Comparison of ENCODE assay signal across 12 cellular contexts in the genomic region with DNA sequence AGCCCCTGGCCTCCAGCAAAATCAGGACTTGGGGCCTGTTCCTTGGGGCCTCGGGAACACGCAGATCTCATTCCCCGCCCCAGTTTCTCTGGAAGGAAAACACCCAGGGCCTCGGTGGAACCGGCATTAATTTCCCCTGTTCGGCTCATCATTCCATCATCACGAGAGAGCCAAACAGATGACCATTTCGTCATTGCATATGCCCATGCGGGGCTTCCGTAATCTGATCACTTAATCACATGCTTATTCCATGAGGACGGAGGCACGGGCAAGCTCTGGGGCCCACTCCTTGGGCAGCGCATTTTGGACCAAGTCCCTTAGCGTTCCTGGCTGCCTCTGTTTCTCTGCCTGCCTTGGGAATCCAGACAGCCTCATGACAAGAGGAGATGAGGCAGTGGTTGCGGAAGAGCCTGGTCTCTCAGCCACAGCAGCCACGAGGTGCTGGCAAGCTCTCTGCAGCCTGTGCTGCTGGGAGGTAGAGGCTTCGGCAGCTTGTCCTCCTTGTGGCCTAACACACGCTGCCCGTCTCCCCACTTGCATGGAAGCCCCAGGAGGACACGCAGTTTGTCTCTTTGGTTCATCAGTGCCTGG.
A peak's percentile ranks its signal among the peaks of the same experiment; 100 is the strongest.
DNase-seq lines count a peak whose midpoint lies in the region; ATAC-seq, FAIRE-seq and TF ChIP-seq lines count a peak whose summit lies in the region.
"Had no signal": no experiment of that assay in that cellular context is flagged by ENCODE, and none has a peak within 500 bp of the region (broad histone marks: within the 10 kb centered on the region; RNA-seq: fewer than 3 reads in every experiment).

No MANE protein-coding gene starts in this region.

- no peaks in the 10 kb centered on the region for H3K23me2 ChIP-seq in H1 (ENCODE audit: low read depth, low read length)

- peaks cover 0 to 4% (median 0%) of the 10 kb centered on the region in 4 experiments; a peak in 3 of 7 replicates for H3K27me3 ChIP-seq in H1 (replicated peaks in 1 of 4; ENCODE audit: control insufficient read depth in 3 of 4, extremely low read depth in 1 of 4, insufficient read depth in 3 of 4, low read length in 3 of 4)
- H3K27me3 ChIP-seq in suprapubic skin, result no peaks in the 10 kb centered on the region
- no peaks in the 10 kb centered on the region for H3K27me3 ChIP-seq in stomach

- no peak for TF ChIP-seq EP300 in H1 (IDR thresholded peaks at IDR 0.05; ENCODE audit: borderline replicate concordance in 1 of 2, low read depth in 2 of 2, low read length in 2 of 2)
- no peak for TF ChIP-seq EP300 in suprapubic skin (IDR thresholded peaks at IDR 0.05)
- TF ChIP-seq EP300 in stomach (IDR thresholded peaks at IDR 0.05), result no peak

- no peak overlapping the region; the same call in 1 of the 2 replicates for H2BK20ac ChIP-seq in H1 (ENCODE audit: low read length)

- H3K4me2 ChIP-seq in H1 (ENCODE audit: insufficient read depth in 1 of 2, low read depth in 2 of 2, low read length in 2 of 2), result no peak overlapping the region

- H3K4me1 ChIP-seq in H1 (replicated peaks in 1 of 4; ENCODE audit: control insufficient read depth in 3 of 4, insufficient read depth in 4 of 4, low read length in 3 of 4) (peaks cover 0 to 7% (median 0%) of the 10 kb centered on the region in 4 experiments; a peak in 3 of 7 replicates), suprapubic skin (peaks cover 5% of the 10 kb centered on the region), stomach (peaks cover 0 to 3% (median under 1%) of the 10 kb centered on the region in 4 donors)

- intact Hi-C loops in lower leg skin (cut with DNase I; ENCODE audit: low total_unique reads), result no loop called here
- intact Hi-C loops in stomach (cut with DNase I; ENCODE audit: low total_unique reads), result no loop called here

- H3K79me2 ChIP-seq in H1 (ENCODE audit: control insufficient read depth in 1 of 2, insufficient read depth in 2 of 2, low read length in 2 of 2), result no peaks in the 10 kb centered on the region

- TF ChIP-seq POLR2A in H1 (IDR thresholded peaks at IDR 0.05; ENCODE audit: control extremely low read depth in 1 of 2, low read depth in 2 of 2, low read length in 2 of 2), result no peak
- TF ChIP-seq POLR2A in lower leg skin (IDR thresholded peaks at IDR 0.05), result no peak
- no peak for TF ChIP-seq POLR2A in suprapubic skin (IDR thresholded peaks at IDR 0.05)
- no peak for TF ChIP-seq POLR2A in stomach (IDR thresholded peaks at IDR 0.05)

- H2BK120ac ChIP-seq in H1 (replicated peaks; ENCODE audit: low read depth, low read length), result no peak overlapping the region

- no peaks in the 10 kb centered on the region for H3K79me1 ChIP-seq in H1 (ENCODE audit: low read depth, low read length)

- no peak overlapping the region for H2AK5ac ChIP-seq in H1 (ENCODE audit: low read depth, low read length)

- no peak overlapping the region for H2BK5ac ChIP-seq in H1 (ENCODE audit: low read depth, low read length)

- TF ChIP-seq CTCF in H1 (IDR thresholded peaks at IDR 0.05; ENCODE audit: control extremely low read depth in 1 of 3, insufficient read depth in 1 of 3, low read depth in 1 of 3, low read length in 3 of 3) (no peak), lower leg skin (IDR thresholded peaks at IDR 0.05) (no peak), suprapubic skin (IDR thresholded peaks at IDR 0.05) (no peak), stomach (IDR thresholded peaks at IDR 0.05) (no peak)

- H4K5ac ChIP-seq in H1 (ENCODE audit: insufficient read length, low read depth, low read length), result no peak overlapping the region

- no peak overlapping the region for H3K23ac ChIP-seq in H1 (ENCODE audit: insufficient read length)

- CTCF ChIA-PET in H1 (lab: Charles Lee; ENCODE audit: partially characterized antibody), result interaction anchor here (0.6 to 1.0 kb wide), 3 partner anchors 34 to 97 kb away, joined by 3 to 5 read pairs (median 3); no protein-coding TSS in a partner anchor

- no peak overlapping the region for H4K91ac ChIP-seq in H1 (replicated peaks; ENCODE audit: insufficient read length, low read length)

- H2BK12ac ChIP-seq in H1 (ENCODE audit: low read depth, low read length), result peak overlapping the region; percentile 53; the same call in 1 of the 2 replicates

- ATAC-seq in GM18519 (IDR thresholded peaks at IDR 0.05; ENCODE audit: low FRiP score, unreplicated experiment), result no peak

- TF ChIP-seq RAD21 in H1 (IDR thresholded peaks at IDR 0.05 in 1 of 2, conservative IDR thresholded peaks at IDR 0.05 in 1 of 2; ENCODE audit: low read depth in 2 of 2, low read length in 2 of 2), result no peak

- POLR2A ChIA-PET in H1 (lab: Charles Lee; ENCODE audit: partially characterized antibody), result interaction anchor here (2.6 kb wide), 1 partner anchor 20 kb away, joined by 6 read pairs; no protein-coding TSS in a partner anchor

- H3K18ac ChIP-seq in H1 (ENCODE audit: extremely low read depth, low read length), result peak overlapping the region; percentile 11; the same call in 1 of the 2 replicates

- H3K27ac ChIP-seq in H1 (ENCODE audit: low read depth, low read length) (no peak overlapping the region), suprapubic skin (peak overlapping the region; percentile 74), stomach (peak overlapping the region in 2 of 5 donors; percentile 20 to 57)
- H3K27ac ChIP-seq: 22Rv1 had no signal

- H3K4me3 ChIP-seq in H1 (ENCODE audit: extremely low read depth in 1 of 4, insufficient read depth in 2 of 4, low read depth in 3 of 4, low read length in 4 of 4) (no peak overlapping the region), lower leg skin (ENCODE audit: low read depth, poor library complexity, severe bottlenecking) (no peak overlapping the region), suprapubic skin (no peak overlapping the region), stomach (no peak overlapping the region)

- H3K9ac ChIP-seq in H1 (replicated peaks in 1 of 4; ENCODE audit: extremely low read depth in 1 of 4, low read depth in 3 of 4, low read length in 3 of 4), result no peak overlapping the region

- H4K20me1 ChIP-seq in H1 (replicated peaks in 1 of 2; ENCODE audit: control insufficient read depth in 1 of 2, insufficient read depth in 2 of 2, low read length in 2 of 2), result no peaks in the 10 kb centered on the region

- no peak overlapping the region for H3K56ac ChIP-seq in H1 (replicated peaks; ENCODE audit: insufficient read length, low read depth, low read length)

- no peak for FAIRE-seq in H1 (lab: Jason Lieb, UNC)

- WGBS in H1 (ENCODE audit: extremely low coverage in 1 of 2, insufficient coverage in 1 of 2, insufficient read length in 1 of 2, insufficient replicate concordance in 2 of 2, low coverage in 1 of 2, low lambda C conversion rate in 2 of 2, missing lambda C conversion rate in 1 of 2), 2 experiments, result 79% methylated on average over 20 of the region's 20 CpGs; no CpG with 5 or more reads in 1 of the 2 experiments
- 64% methylated on average over 20 of the region's 20 CpGs for WGBS in lower leg skin, 2 donors
- WGBS in suprapubic skin, result 64% methylated on average over 20 of the region's 20 CpGs
- 71 to 82% (median 77%) methylated on average over 19 to 20 of the region's 20 CpGs for WGBS in stomach, 5 donors

- H2BK15ac ChIP-seq in H1 (ENCODE audit: low read length), result peak overlapping the region; percentile 97; the same call in 1 of the 2 replicates

- DNase-seq in DMS 273 (lab: John Stamatoyannopoulos, UW; ENCODE audit: unreplicated experiment) (peak; percentile 29), DMS 273 treated with DMSO at 0.1 percent for 48 hours (lab: John Stamatoyannopoulos, UW) (no peak), H1 (ENCODE audit: low read depth in 1 of 2, low spot score in 2 of 2) (no peak), lower leg skin (ENCODE audit: low spot score in 2 of 2) (peak; percentile 42 to 94), suprapubic skin (ENCODE audit: low spot score in 2 of 2) (peak in 1 of 2 donors; percentile 87), NCI-H524 treated with DMSO at 0.1 percent for 48 hours (lab: John Stamatoyannopoulos, UW) (no peak), stomach (no peak)
- DNase-seq: DND-41, KBM-7, NCI-H2171 had no signal

- no peak overlapping the region for H3K14ac ChIP-seq in H1 (ENCODE audit: insufficient read length)

- H3K9me3 ChIP-seq in H1 (ENCODE audit: insufficient read depth in 2 of 2, low read depth in 1 of 2, low read length in 1 of 2) (no peaks in the 10 kb centered on the region), suprapubic skin (no peaks in the 10 kb centered on the region), stomach (no peaks in the 10 kb centered on the region)

- no peak overlapping the region for H3K4ac ChIP-seq in H1 (replicated peaks; ENCODE audit: insufficient read length, low read depth, low read length)

- H2AFZ ChIP-seq in H1 (ENCODE audit: low read length), result no peak overlapping the region

- H3K36me3 ChIP-seq in H1 (ENCODE audit: control insufficient read depth in 2 of 4, insufficient read depth in 4 of 4, low read length in 3 of 4) (no peaks in the 10 kb centered on the region), suprapubic skin (no peaks in the 10 kb centered on the region), stomach (no peaks in the 10 kb centered on the region)

- no peak overlapping the region for H4K8ac ChIP-seq in H1 (ENCODE audit: extremely low read depth, insufficient read depth, low read length)

TF ChIP-seq in H1, 55 proteins besides CTCF, POLR2A, EP300 and RAD21:
- TF ChIP-seq BRCA1 (IDR thresholded peaks at IDR 0.05; ENCODE audit: low read depth, low read length) (no peak), SP4 (IDR thresholded peaks at IDR 0.05; ENCODE audit: low read length) (no peak), E2F6 (IDR thresholded peaks at IDR 0.05) (0 out of 2 replicates have a peak, but pooled peaks have one; percentile 7), SP1 (IDR thresholded peaks at IDR 0.05; ENCODE audit: low read depth, low read length) (no peak), SUZ12 (IDR thresholded peaks at IDR 0.05; ENCODE audit: low read length) (no peak), MAX (IDR thresholded peaks at IDR 0.05) (no peak), RNF2 (IDR thresholded peaks at IDR 0.05; ENCODE audit: borderline replicate concordance, low read depth, low read length, missing control alignments, poor library complexity, severe bottlenecking) (no peak), ASH2L (IDR thresholded peaks at IDR 0.05; ENCODE audit: low read length) (no peak)

Comparison
In these comparisons a context has a peak if more than half of its experiments do, and no peak if none do; other contexts are left out.
1. DNase-seq: peak in DMS 273 (single experiment) and lower leg skin (2 of 2); none in DMS 273 treated with DMSO at 0.1 percent for 48 hours (single experiment), H1 (0 of 2), NCI-H524 treated with DMSO at 0.1 percent for 48 hours (single experiment) and stomach (single experiment).